In the genomic region with DNA sequence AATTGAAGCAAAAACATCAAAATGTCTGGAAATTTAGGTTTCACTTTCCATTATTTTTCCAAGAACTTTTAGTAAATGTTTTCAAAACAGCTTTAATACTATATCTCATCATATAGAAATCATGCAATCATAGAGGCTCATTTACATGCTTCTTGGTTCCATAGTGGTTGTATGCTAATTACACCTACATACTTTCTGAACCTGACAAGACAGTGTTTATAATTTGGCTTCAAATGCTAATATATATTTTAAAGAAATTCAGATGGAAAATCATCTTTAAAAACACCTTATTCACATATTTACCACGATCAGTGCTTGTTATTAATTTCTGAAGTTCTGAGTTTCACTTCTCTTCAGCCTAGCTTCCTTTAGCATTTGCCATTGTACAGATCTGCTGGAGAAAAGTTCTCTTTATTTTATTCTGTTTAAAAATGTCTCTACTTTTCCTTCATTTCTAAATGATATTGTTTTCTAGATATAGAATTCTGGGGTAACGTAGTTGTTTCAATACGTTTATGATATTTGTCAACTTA, we compare ENCODE assay signal across 15 cellular contexts.
A peak's percentile ranks its signal among the peaks of the same experiment; 100 is the strongest.
DNase-seq lines count a peak whose midpoint lies in the region; ATAC-seq and TF ChIP-seq lines count a peak whose summit lies in the region.
"Had no signal": no experiment of that assay in that cellular context is flagged by ENCODE, and none has a peak within 500 bp of the region (broad histone marks: within the 10 kb centered on the region; RNA-seq: fewer than 3 reads in every experiment).

No MANE protein-coding gene starts in this region.

- no peak overlapping the region for H3K18ac ChIP-seq in IMR-90 (ENCODE audit: low read depth, low read length)

- in situ Hi-C loops in IMR-90 (cut with MboI; ENCODE audit: low sequenced_read_pairs): no loop called here

- H3K4me1 Mint-ChIP-seq in GM23338: no peaks in the 10 kb centered on the region; the same call in 2 of the 3 replicates

- 0 out of 3 replicates have a peak overlapping the region, but pooled peaks have one; percentile 25 for H2BK15ac ChIP-seq in IMR-90 (ENCODE audit: low read depth, low read length)

- no peaks in the 10 kb centered on the region for H3K79me2 ChIP-seq in GM23338 (replicated peaks; ENCODE audit: insufficient read depth)

- no peaks in the 10 kb centered on the region for H3K36me3 Mint-ChIP-seq in GM23338 (ENCODE audit: low read depth)
- H3K36me3 Mint-ChIP-seq: activated CD4-positive, alpha-beta memory T cell treated with anti-CD3 and anti-CD28 coated beads for 36 hours had no signal

- POLR2A ChIA-PET in IMR-90 (lab: Charles Lee; ENCODE audit: unreplicated experiment): no interaction called here

- no peak overlapping the region for H4K91ac ChIP-seq in IMR-90 (ENCODE audit: insufficient read depth, low read depth, low read length)

- H3K9me3 ChIP-seq in IMR-90 (ENCODE audit: control insufficient read depth, insufficient read depth, low read length): no peaks in the 10 kb centered on the region
- H3K9me3 ChIP-seq: neutrophil had no signal

- no peak overlapping the region for H3K9ac ChIP-seq in IMR-90 (ENCODE audit: low read depth, low read length)

- TF ChIP-seq CTCF in IMR-90 (conservative IDR thresholded peaks at IDR 0.05; ENCODE audit: low read depth, low read length): no peak
- no peak for TF ChIP-seq CTCF in GM23338 (conservative IDR thresholded peaks at IDR 0.05; ENCODE audit: low read depth in 2 of 2)

- no TSS peak for BruUV-seq in IMR-90 (replicated peaks; lab: Mats Ljungman, UMichigan)

- H3K4ac ChIP-seq in IMR-90 (ENCODE audit: low read depth, low read length): no peak overlapping the region

- no peaks in the 10 kb centered on the region for H3K27me3 ChIP-seq in IMR-90 (ENCODE audit: control insufficient read depth, insufficient read depth, low read length)
- H3K27me3 ChIP-seq in GM23338 (ENCODE audit: insufficient read depth): no peaks in the 10 kb centered on the region
- H3K27me3 ChIP-seq: neutrophil had no signal

- H3K79me1 ChIP-seq in IMR-90 (ENCODE audit: low read depth in 1 of 2, low read length in 2 of 2): peaks cover 27 to 37% of the 10 kb centered on the region in 2 experiments

- H3K36me3 ChIP-seq in IMR-90 (ENCODE audit: control insufficient read depth, insufficient read depth, low read length) (no peaks in the 10 kb centered on the region), GM23338 (ENCODE audit: insufficient read depth) (no peaks in the 10 kb centered on the region)
- H3K36me3 ChIP-seq: neutrophil had no signal

- no peaks in the 10 kb centered on the region for H3F3A ChIP-seq in GM23338 (replicated peaks; ENCODE audit: low read depth)

- H3K4me3 ChIP-seq in IMR-90 (ENCODE audit: insufficient read depth, low read depth, low read length): no peak overlapping the region
- H3K4me3 ChIP-seq in GM23338: no peak overlapping the region

- H3K4me2 ChIP-seq in IMR-90 (ENCODE audit: low read depth, low read length): no peak overlapping the region
- H3K4me2 ChIP-seq in GM23338: no peak overlapping the region

- peaks cover 9% of the 10 kb centered on the region for H3K4me1 ChIP-seq in IMR-90 (ENCODE audit: control insufficient read depth, insufficient read depth, low read length)
- peaks cover 4% of the 10 kb centered on the region; the same call in 1 of the 2 replicates for H3K4me1 ChIP-seq in GM23338 (ENCODE audit: insufficient read depth)

- no CpG with 5 or more reads among the region's 3 CpGs for WGBS in IMR-90 (ENCODE audit: extremely low coverage in 2 of 2, insufficient read length in 1 of 2), 2 experiments

- DNase-seq in IMR-90 (no peak), SHP77 treated with DMSO at 0.1 percent for 48 hours (lab: John Stamatoyannopoulos, UW) (no peak), pons (ENCODE audit: low spot score) (no peak), COR-L47 (lab: John Stamatoyannopoulos, UW) (no peak), GM23338 (ENCODE audit: low spot score) (no peak)
- DNase-seq: activated CD4-positive, alpha-beta memory T cell treated with anti-CD3 and anti-CD28 coated beads for 36 hours; GDM1; NCI-H1048; SIG-M5 had no signal

- H2BK5ac ChIP-seq in IMR-90 (ENCODE audit: low read depth, low read length, poor library complexity, severe bottlenecking): peak overlapping the region; percentile 96

- ATAC-seq in GM18502 (IDR thresholded peaks at IDR 0.05; ENCODE audit: poor library complexity, unreplicated experiment) (peak; percentile 77), GM19463 (IDR thresholded peaks at IDR 0.05; ENCODE audit: unreplicated experiment) (peak; percentile 50), HG02763 (IDR thresholded peaks at IDR 0.05; ENCODE audit: unreplicated experiment) (peak; percentile 50), IMR-90 (ENCODE audit: low read depth) (no peak), GM23338 (no peak)

- intact Hi-C loops in IMR-90 (cut with micrococcal nuclease): loop anchor here (5.0 kb wide), 2 partner anchors 75 to 165 kb away; no protein-coding TSS in a partner anchor

- no peak overlapping the region for H3K23ac ChIP-seq in IMR-90 (ENCODE audit: low read depth, low read length)

- no peak overlapping the region for H3K27ac ChIP-seq in IMR-90 (ENCODE audit: insufficient read depth, low read length)
- no peak overlapping the region for H3K27ac ChIP-seq in GM23338 (ENCODE audit: low read depth)
- H3K27ac ChIP-seq: epithelial cell of prostate, neutrophil had no signal

- no peak overlapping the region for H2AK9ac ChIP-seq in IMR-90 (replicated peaks; ENCODE audit: low read depth, low read length, poor library complexity)

- H2AK5ac ChIP-seq in IMR-90 (ENCODE audit: low read depth, low read length): no peak overlapping the region

- dilution Hi-C loops in IMR-90 (cut with HindIII; ENCODE audit: low sequenced_read_pairs, unreplicated experiment): no loop called here

- H4K20me1 ChIP-seq in IMR-90 (ENCODE audit: insufficient read depth, low read length) (no peaks in the 10 kb centered on the region), GM23338 (replicated peaks; ENCODE audit: insufficient read depth) (no peaks in the 10 kb centered on the region)

- H2AFZ ChIP-seq in IMR-90 (replicated peaks; ENCODE audit: low read length, poor library complexity): no peak overlapping the region
- no peak overlapping the region for H2AFZ ChIP-seq in GM23338

- H3K27me3 Mint-ChIP-seq in GM23338 (ENCODE audit: insufficient read depth, low read depth, poor library complexity): no peaks in the 10 kb centered on the region
- H3K27me3 Mint-ChIP-seq: activated CD4-positive, alpha-beta memory T cell treated with anti-CD3 and anti-CD28 coated beads for 36 hours; stimulated activated naive CD8-positive, alpha-beta T cell treated with anti-CD3 and anti-CD28 coated beads, Interleukin-15, Interleukin-2, amounts not matched to agents 100 ng/mL and 50 ng/mL, for 24 hours had no signal

- CTCF ChIA-PET in IMR-90 (lab: Yijun Ruan, JAX): interaction anchor here (0.6 kb wide), 1 partner anchor 118 kb away, joined by 3 read pairs; no protein-coding TSS in a partner anchor

- TF ChIP-seq POLR2A in IMR-90 (IDR thresholded peaks at IDR 0.05; ENCODE audit: low read depth, low read length): no peak

- no peak overlapping the region for H3K4me3 Mint-ChIP-seq in GM23338
- H3K4me3 Mint-ChIP-seq: activated CD4-positive, alpha-beta memory T cell treated with anti-CD3 and anti-CD28 coated beads for 36 hours; stimulated activated naive CD8-positive, alpha-beta T cell treated with anti-CD3 and anti-CD28 coated beads, Interleukin-15, Interleukin-2, amounts not matched to agents 100 ng/mL and 50 ng/mL, for 24 hours had no signal

- no peaks in the 10 kb centered on the region for H3K9me3 Mint-ChIP-seq in GM23338
- H3K9me3 Mint-ChIP-seq: activated CD4-positive, alpha-beta memory T cell treated with anti-CD3 and anti-CD28 coated beads for 36 hours; stimulated activated naive CD8-positive, alpha-beta T cell treated with anti-CD3 and anti-CD28 coated beads, Interleukin-15, Interleukin-2, amounts not matched to agents 100 ng/mL and 50 ng/mL, for 24 hours had no signal

- H2BK20ac ChIP-seq in IMR-90 (ENCODE audit: low read depth, low read length): no peak overlapping the region

- no peak for TF ChIP-seq RAD21 in IMR-90 (IDR thresholded peaks at IDR 0.05; ENCODE audit: low read length)

- H3K27ac Mint-ChIP-seq in GM23338: no peak overlapping the region
- H3K27ac Mint-ChIP-seq: activated CD4-positive, alpha-beta memory T cell treated with anti-CD3 and anti-CD28 coated beads for 36 hours; stimulated activated naive CD8-positive, alpha-beta T cell treated with anti-CD3 and anti-CD28 coated beads, Interleukin-15, Interleukin-2, amounts not matched to agents 100 ng/mL and 50 ng/mL, for 24 hours had no signal

- peaks cover 6% of the 10 kb centered on the region; the same call in 1 of the 2 replicates for H3K9me1 ChIP-seq in IMR-90 (ENCODE audit: insufficient read depth, low read length)

- H3K9me2 ChIP-seq in GM23338 (ENCODE audit: insufficient read depth): no peaks in the 10 kb centered on the region

- H3K14ac ChIP-seq in IMR-90 (replicated peaks; ENCODE audit: low read depth, low read length): no peak overlapping the region

- H3K56ac ChIP-seq in IMR-90 (ENCODE audit: extremely low read depth, insufficient read depth, low read length): no peak overlapping the region

- H2BK120ac ChIP-seq in IMR-90 (ENCODE audit: low read depth, low read length): peak overlapping the region; percentile 44; the same call in 1 of the 2 replicates

- no peak overlapping the region; a peak in 1 of 4 replicates for H4K8ac ChIP-seq in IMR-90 (ENCODE audit: low read depth in 2 of 2, low read length in 2 of 2)

- no peak overlapping the region for H4K5ac ChIP-seq in IMR-90 (ENCODE audit: low read depth, low read length)

TF ChIP-seq in IMR-90, 13 proteins besides CTCF, POLR2A, EP300 and RAD21 (continues in another document):
- no peak for TF ChIP-seq MXI1 (IDR thresholded peaks at IDR 0.05; ENCODE audit: borderline replicate concordance, low read depth, low read length)
- TF ChIP-seq MAFK (IDR thresholded peaks at IDR 0.05; ENCODE audit: low read depth, low read length): no peak
- TF ChIP-seq MAZ (IDR thresholded peaks at IDR 0.05; ENCODE audit: borderline replicate concordance, low read depth, low read length): no peak
- no peak for TF ChIP-seq FOS (IDR thresholded peaks at IDR 0.05; ENCODE audit: low read depth, low read length)
- no peak for TF ChIP-seq CEBPB (IDR thresholded peaks at IDR 0.05; ENCODE audit: low read depth, low read length)

TF ChIP-seq in GM23338, 12 proteins besides CTCF, POLR2A, EP300 and RAD21 (continues in another document):
- TF ChIP-seq CREB1 (CRISPR knock-in tag; IDR thresholded peaks at IDR 0.05; ENCODE audit: low read depth): no peak

Comparison
In these comparisons a context has a peak if more than half of its experiments do, and no peak if none do; other contexts are left out.
1. ATAC-seq: peak in GM18502 (single experiment), GM19463 (single experiment) and HG02763 (single experiment); none in IMR-90 (single experiment) and GM23338 (single experiment).